Comparison of ENCODE assay signal across 18 cellular contexts in genomic region chrX:28591542-28591941, GRCh38. TPM values are rescaled to one million over a fixed set of nuclear protein-coding genes. Genes with fewer than 3 reads are reported as not detected.
DNase-seq lines count a peak whose midpoint lies in the region; ATAC-seq and TF ChIP-seq lines count a peak whose summit lies in the region.
"Had no signal": no experiment of that assay in that cellular context is flagged by ENCODE, and none has a peak within 500 bp of the region (broad histone marks: within the 10 kb centered on the region; RNA-seq: fewer than 3 reads in every experiment).

No MANE protein-coding gene starts in this region.

- ATAC-seq in heart left ventricle (peak in 3 of 4 donors; percentile 27 to 52 (median 45)), Right ventricle myocardium inferior (no peak)

- no peaks in the 10 kb centered on the region for H4K20me1 ChIP-seq in Karpas-422 (ENCODE audit: insufficient read depth, low read depth, low read length)
- no peaks in the 10 kb centered on the region for H4K20me1 ChIP-seq in smooth muscle cell (ENCODE audit: low read depth)

- intact Hi-C loops in heart left ventricle (cut with DNase I) = loop anchor here in 1 of 10 donors (10.0 kb wide), 2 partner anchors 163 to 263 kb away; no protein-coding TSS in a partner anchor
- intact Hi-C loops in Right ventricle myocardium inferior (cut with DNase I) = loop anchor here (2.0 kb wide), 1 partner anchor 259 kb away; no protein-coding TSS in a partner anchor
- intact Hi-C loops in dorsolateral prefrontal cortex (cut with DNase I) = loop anchor here (10.0 kb wide), 3 partner anchors 83 to 213 kb away; no protein-coding TSS in a partner anchor

- 23 to 49% (median 35%) methylated on average over 7 of the region's 7 CpGs for WGBS in heart left ventricle, 4 donors
- WGBS in smooth muscle cell (ENCODE audit: low lambda C conversion rate) = 77% methylated on average over 7 of the region's 7 CpGs

- no peak overlapping the region for H3K9ac ChIP-seq in Karpas-422 (ENCODE audit: low read length)
- no peak overlapping the region for H3K9ac ChIP-seq in smooth muscle cell (ENCODE audit: low read depth)

- no peaks in the 10 kb centered on the region for H3K4me1 ChIP-seq in heart left ventricle
- no peaks in the 10 kb centered on the region for H3K4me1 ChIP-seq in Karpas-422 (ENCODE audit: low read length)
- peaks cover 5% of the 10 kb centered on the region for H3K4me1 ChIP-seq in smooth muscle cell (ENCODE audit: low read depth)
- H3K4me1 ChIP-seq: BE2C had no signal

- 0 out of 2 replicates have a peak, but pooled peaks cover 3% of the 10 kb centered on the region for H3K9me2 ChIP-seq in Karpas-422 (replicated peaks; ENCODE audit: insufficient read depth, low read length)

- H3K9me3 ChIP-seq in heart left ventricle = no peaks in the 10 kb centered on the region
- no peaks in the 10 kb centered on the region; the same call in none of the 2 replicates for H3K9me3 ChIP-seq in Karpas-422 (ENCODE audit: low read length)
- no peaks in the 10 kb centered on the region for H3K9me3 ChIP-seq in smooth muscle cell (replicated peaks; ENCODE audit: low read depth)
- H3K9me3 ChIP-seq: BE2C had no signal

- no peak for DNase-seq in heart left ventricle
- DNase-seq in Right ventricle myocardium inferior (ENCODE audit: missing footprints) = no peak
- DNase-seq in dorsolateral prefrontal cortex = no peak
- DNase-seq in kidney tubule cell (ENCODE audit: low spot score) = peak; percentile 12
- DNase-seq in Karpas-422 = no peak
- no peak for DNase-seq in KBM-7
- no peak for DNase-seq in smooth muscle cell (lab: John Stamatoyannopoulos, UW; ENCODE audit: unreplicated experiment)
- no peak for DNase-seq in DMS 273 (lab: John Stamatoyannopoulos, UW; ENCODE audit: unreplicated experiment)
- DNase-seq: 8988T; BE2C; CD4-positive, alpha-beta T cell; DMS53; H7; NCI-H1436; NCI-H2029 treated with DMSO at 0.1 percent for 48 hours; NCI-H2171 treated with DMSO at 0.1 percent for 48 hours; NCI-H446 treated with DMSO at 0.1 percent for 48 hours; NCI-H748 treated with DMSO at 0.1 percent for 48 hours had no signal

- TF ChIP-seq POLR2A in heart left ventricle (IDR thresholded peaks at IDR 0.05) = no peak

- H3K4me2 ChIP-seq in Karpas-422 (ENCODE audit: low read depth, low read length, poor library complexity, severe bottlenecking) (no peak overlapping the region), smooth muscle cell (no peak overlapping the region)

- no peaks in the 10 kb centered on the region for H3K79me2 ChIP-seq in Karpas-422 (ENCODE audit: low read length)
- H3K79me2 ChIP-seq in smooth muscle cell (ENCODE audit: low read depth) = no peaks in the 10 kb centered on the region

- H3K36me3 ChIP-seq in heart left ventricle (no peaks in the 10 kb centered on the region), Karpas-422 (ENCODE audit: insufficient read depth, low read length) (no peaks in the 10 kb centered on the region), smooth muscle cell (ENCODE audit: low read depth) (no peaks in the 10 kb centered on the region)
- H3K36me3 ChIP-seq: BE2C had no signal

- TF ChIP-seq CTCF in heart left ventricle (IDR thresholded peaks at IDR 0.05) (no peak), dorsolateral prefrontal cortex (IDR thresholded peaks at IDR 0.05 in 54 of 56, conservative IDR thresholded peaks at IDR 0.05 in 2 of 56; ENCODE audit: low read depth in 1 of 56, partially characterized antibody in 56 of 56) (peak in 1 of 56 donors; percentile 15), smooth muscle cell (IDR thresholded peaks at IDR 0.05; ENCODE audit: borderline replicate concordance, insufficient read depth, poor library complexity, severe bottlenecking) (no peak)

- H3K4me3 ChIP-seq in heart left ventricle (peak overlapping the region in 9 of 12 donors; percentile 15 to 65 (median 49)), dorsolateral prefrontal cortex (peak overlapping the region; percentile 10 to 77 (median 60)), Karpas-422 (ENCODE audit: low read length) (no peak overlapping the region), smooth muscle cell (no peak overlapping the region)

- H3F3A ChIP-seq in smooth muscle cell (ENCODE audit: low read depth) = no peaks in the 10 kb centered on the region

- H2AFZ ChIP-seq in Karpas-422 (ENCODE audit: low read length) (no peak overlapping the region), smooth muscle cell (ENCODE audit: low read depth) (no peak overlapping the region)

- H3K27me3 ChIP-seq in heart left ventricle (peaks cover 0 to 21% (median 0%) of the 10 kb centered on the region in 9 donors), dorsolateral prefrontal cortex (peaks cover 0 to 70% (median 15%) of the 10 kb centered on the region in 45 donors), Karpas-422 (ENCODE audit: low read length) (no peaks in the 10 kb centered on the region), smooth muscle cell (ENCODE audit: low read depth) (no peaks in the 10 kb centered on the region)
- H3K27me3 ChIP-seq: BE2C had no signal

- peak overlapping the region in 7 of 12 donors; percentile 30 to 62 (median 47) for H3K27ac ChIP-seq in heart left ventricle
- peak overlapping the region in 49 of 59 donors; percentile 5 to 91 (median 75) for H3K27ac ChIP-seq in dorsolateral prefrontal cortex
- H3K27ac ChIP-seq in Karpas-422 (ENCODE audit: low read length) = no peak overlapping the region
- no peak overlapping the region for H3K27ac ChIP-seq in smooth muscle cell (ENCODE audit: low read depth)

- in situ Hi-C loops in KBM-7 (cut with MboI; ENCODE audit: low pct_unique_long_range_greater_than_20kb, low sequenced_read_pairs) = no loop called here

RNA-seq across cellular contexts. Expression of gene IL1RAPL1, which starts 4.3 kb away (rescaled TPM):
- total RNA-seq in heart left ventricle (1 to 10 TPM; 1.6 to 4.7 (median 2.9) TPM), Right ventricle myocardium inferior (4.0 TPM), dorsolateral prefrontal cortex (10 to 100 TPM in 119 of 120 experiments, 1 to 10 TPM in 1; 7.4 to 67.4 (median 29.0) TPM), smooth muscle cell (0.04 and 0.72 TPM in 2 replicates)
- polyA plus RNA-seq in heart left ventricle (under 1 TPM; 0.42 to 0.90 TPM), smooth muscle cell (not detected in 2 replicates)
- not detected in 2 replicates for total RNA-seq in Karpas-422 (2014; rRNA removed; shearing (Covaris generic); ENCODE audit: low replicate concordance)
- total RNA-seq: CD4-positive, alpha-beta T cell had no signal

Comparison
In these comparisons a context has a peak if more than half of its experiments do, and no peak if none do; other contexts are left out.
1. H3K27ac ChIP-seq: peak in heart left ventricle (7 of 12) and dorsolateral prefrontal cortex (49 of 59); none in Karpas-422 (single experiment) and smooth muscle cell (single experiment).
2. H3K4me3 ChIP-seq: peak in heart left ventricle (9 of 12) and dorsolateral prefrontal cortex (59 of 59); none in Karpas-422 (single experiment) and smooth muscle cell (single experiment).